ENCODE assay signal across 13 cellular contexts in genomic region chr1:54402896-54403295, GRCh38. TPM values are rescaled to one million over a fixed set of nuclear protein-coding genes. Genes with fewer than 3 reads are reported as not detected.
A peak's percentile ranks its signal among the peaks of the same experiment; 100 is the strongest.
DNase-seq lines count a peak whose midpoint lies in the region; ATAC-seq and TF ChIP-seq lines count a peak whose summit lies in the region.
"Had no signal": no experiment of that assay in that cellular context is flagged by ENCODE, and none has a peak within 500 bp of the region (broad histone marks: within the 10 kb centered on the region; RNA-seq: fewer than 3 reads in every experiment).

No MANE protein-coding gene starts in this region.

- H3K27ac ChIP-seq in breast epithelium (no peak overlapping the region), thyroid gland (peak overlapping the region in 1 of 3 donors; percentile 15)

- no peaks in the 10 kb centered on the region for H3K9me3 Mint-ChIP-seq in MCF 10A (ENCODE audit: unreplicated experiment)
- H3K9me3 Mint-ChIP-seq in activated T-helper 17 cell treated with anti-CD3 and anti-CD28 coated beads, Interleukin-2, amount 50 U/mL, for 72 hours = no peaks in the 10 kb centered on the region

- no peak for DNase-seq in breast epithelium (ENCODE audit: low spot score in 2 of 2)
- DNase-seq in MCF 10A (ENCODE audit: unreplicated experiment) = no peak
- DNase-seq in kidney tubule cell (ENCODE audit: low spot score) = peak; percentile 91
- peak; percentile 61 to 64 for DNase-seq in thyroid gland
- no peak for DNase-seq in central memory CD4-positive, alpha-beta T cell
- DNase-seq in activated CD4-positive, CD25-positive, alpha-beta regulatory T cell treated with anti-CD3 and anti-CD28 coated beads, Interleukin-2, amount 50 U/mL, for 72 hours = no peak
- DNase-seq in A172 (ENCODE audit: low spot score) = no peak
- DNase-seq: NK-92 treated with Interleukin-12 subunit alpha and Interleukin-12 subunit beta, amount 100 ng/mL, for 24 hours; stimulated activated CD4-positive, alpha-beta T cell treated with anti-CD3 and anti-CD28 coated beads, Interleukin-12 subunit alpha, Interleukin-12 subunit beta, amount 100 ng/mL, for 4 hours; stimulated activated naive CD4-positive, alpha-beta T cell treated with Interleukin-2 at 50 U/mL for 16 hours had no signal

- BruUV-seq in MCF 10A (replicated peaks; lab: Mats Ljungman, UMichigan) = no TSS peak

- H3K36me3 Mint-ChIP-seq in MCF 10A (ENCODE audit: insufficient read depth, unreplicated experiment) = peaks cover 31% of the 10 kb centered on the region
- H3K36me3 Mint-ChIP-seq in activated T-helper 17 cell treated with anti-CD3 and anti-CD28 coated beads, Interleukin-2, amount 50 U/mL, for 72 hours (ENCODE audit: low read depth) = peaks cover 67% of the 10 kb centered on the region

- TF ChIP-seq POLR2A in breast epithelium (IDR thresholded peaks at IDR 0.05) = no peak
- TF ChIP-seq POLR2A in thyroid gland (IDR thresholded peaks at IDR 0.05) = no peak

- H3K27me3 Mint-ChIP-seq in MCF 10A (ENCODE audit: insufficient read depth, unreplicated experiment) = no peaks in the 10 kb centered on the region
- no peaks in the 10 kb centered on the region for H3K27me3 Mint-ChIP-seq in activated T-helper 17 cell treated with anti-CD3 and anti-CD28 coated beads, Interleukin-2, amount 50 U/mL, for 72 hours
- H3K27me3 Mint-ChIP-seq: B cell had no signal

- no peak overlapping the region for H3K4me3 Mint-ChIP-seq in MCF 10A (ENCODE audit: unreplicated experiment)
- H3K4me3 Mint-ChIP-seq in activated T-helper 17 cell treated with anti-CD3 and anti-CD28 coated beads, Interleukin-2, amount 50 U/mL, for 72 hours = peak overlapping the region; percentile 76
- H3K4me3 Mint-ChIP-seq: B cell had no signal

- H3K36me3 ChIP-seq in breast epithelium = no peaks in the 10 kb centered on the region
- peaks cover 16 to 20% of the 10 kb centered on the region in 2 donors for H3K36me3 ChIP-seq in thyroid gland

- no peaks in the 10 kb centered on the region for H3K27me3 ChIP-seq in breast epithelium
- no peaks in the 10 kb centered on the region for H3K27me3 ChIP-seq in thyroid gland

- WGBS in thyroid gland, 2 donors = 27 to 46% methylated on average over 7 of the region's 7 CpGs

- CTCF ChIA-PET in MCF 10A (lab: Yijun Ruan, JAX) = interaction anchor here (0.7 to 1.6 kb wide), 2 partner anchors 86 to 217 kb away, joined by 3 to 9 read pairs; no protein-coding TSS in a partner anchor

- H3K4me1 ChIP-seq in breast epithelium (peaks cover 2 to 9% of the 10 kb centered on the region in 2 donors), thyroid gland (peaks cover 24 to 29% of the 10 kb centered on the region in 2 donors)

- H3K9me3 ChIP-seq in breast epithelium = no peaks in the 10 kb centered on the region
- H3K9me3 ChIP-seq in thyroid gland = no peaks in the 10 kb centered on the region

- H3K27ac Mint-ChIP-seq in MCF 10A (ENCODE audit: low read depth, unreplicated experiment) = no peak overlapping the region
- H3K27ac Mint-ChIP-seq in activated T-helper 17 cell treated with anti-CD3 and anti-CD28 coated beads, Interleukin-2, amount 50 U/mL, for 72 hours = no peak overlapping the region
- H3K27ac Mint-ChIP-seq: B cell had no signal

- ATAC-seq in activated T-helper 17 cell treated with anti-CD3 and anti-CD28 coated beads, Interleukin-2, amount 50 U/mL, for 72 hours (replicated peaks) = no peak
- ATAC-seq: esophagus mucosa had no signal

- peaks cover 7% of the 10 kb centered on the region for H3K4me1 Mint-ChIP-seq in MCF 10A (ENCODE audit: insufficient read depth, unreplicated experiment)
- peaks cover 68% of the 10 kb centered on the region for H3K4me1 Mint-ChIP-seq in activated T-helper 17 cell treated with anti-CD3 and anti-CD28 coated beads, Interleukin-2, amount 50 U/mL, for 72 hours

- TF ChIP-seq CTCF in breast epithelium (IDR thresholded peaks at IDR 0.05) = no peak
- TF ChIP-seq CTCF in MCF 10A (IDR thresholded peaks at IDR 0.05; ENCODE audit: unreplicated experiment) = no peak
- TF ChIP-seq CTCF in thyroid gland (IDR thresholded peaks at IDR 0.05) = no peak

- POLR2A ChIA-PET in MCF 10A (lab: Yijun Ruan, JAX) = interaction anchor here (1.1 kb wide), 1 partner anchor 87 kb away, joined by 3 read pairs; no protein-coding TSS in a partner anchor

- H3K4me3 ChIP-seq in breast epithelium (peak overlapping the region in 2 of 3 donors; percentile 94 to 99), thyroid gland (replicated peaks in 1 of 3) (no peak overlapping the region)

- intact Hi-C loops in breast epithelium (cut with DNase I; ENCODE audit: low total_unique reads) = loop anchor here (10.0 kb wide), 2 partner anchors 138 to 402 kb away; partner anchors contain the start of gene TTC22
- intact Hi-C loops in MCF 10A (cut with micrococcal nuclease) = no loop called here
- intact Hi-C loops in thyroid gland (cut with DNase I) = no loop called here

RNA-seq across cellular contexts. Expression of gene SSBP3, which starts 3.3 kb away (rescaled TPM):
- total RNA-seq in breast epithelium (10 to 100 TPM; 21.3 to 28.0 (median 25.6) TPM), MCF 10A (2022) (6.5 and 8.6 TPM in 2 replicates), thyroid gland (10 to 100 TPM; 15.4 to 23.0 (median 18.2) TPM)
- 10 to 100 TPM; 40.3 to 56.3 TPM for total RNA-seq in activated T-helper 17 cell treated with anti-CD3 and anti-CD28 coated beads, Interleukin-2, amount 50 U/mL, for 72 hours
- 14.1 and 19.4 TPM in 2 replicates for total RNA-seq in A172 (2014; rRNA removed; shearing (Covaris generic))

Comparison
In these comparisons a context has a peak if more than half of its experiments do, and no peak if none do; other contexts are left out.
1. DNase-seq: peak in kidney tubule cell (single experiment) and thyroid gland (2 of 2); none in breast epithelium (0 of 2), MCF 10A (single experiment), central memory CD4-positive, alpha-beta T cell (single experiment), activated CD4-positive, CD25-positive, alpha-beta regulatory T cell treated with anti-CD3 and anti-CD28 coated beads, Interleukin-2, amount 50 U/mL, for 72 hours (single experiment) and A172 (single experiment).
2. H3K4me3 ChIP-seq: peak in breast epithelium (2 of 3); none in thyroid gland (0 of 3).